In the genomic region with DNA sequence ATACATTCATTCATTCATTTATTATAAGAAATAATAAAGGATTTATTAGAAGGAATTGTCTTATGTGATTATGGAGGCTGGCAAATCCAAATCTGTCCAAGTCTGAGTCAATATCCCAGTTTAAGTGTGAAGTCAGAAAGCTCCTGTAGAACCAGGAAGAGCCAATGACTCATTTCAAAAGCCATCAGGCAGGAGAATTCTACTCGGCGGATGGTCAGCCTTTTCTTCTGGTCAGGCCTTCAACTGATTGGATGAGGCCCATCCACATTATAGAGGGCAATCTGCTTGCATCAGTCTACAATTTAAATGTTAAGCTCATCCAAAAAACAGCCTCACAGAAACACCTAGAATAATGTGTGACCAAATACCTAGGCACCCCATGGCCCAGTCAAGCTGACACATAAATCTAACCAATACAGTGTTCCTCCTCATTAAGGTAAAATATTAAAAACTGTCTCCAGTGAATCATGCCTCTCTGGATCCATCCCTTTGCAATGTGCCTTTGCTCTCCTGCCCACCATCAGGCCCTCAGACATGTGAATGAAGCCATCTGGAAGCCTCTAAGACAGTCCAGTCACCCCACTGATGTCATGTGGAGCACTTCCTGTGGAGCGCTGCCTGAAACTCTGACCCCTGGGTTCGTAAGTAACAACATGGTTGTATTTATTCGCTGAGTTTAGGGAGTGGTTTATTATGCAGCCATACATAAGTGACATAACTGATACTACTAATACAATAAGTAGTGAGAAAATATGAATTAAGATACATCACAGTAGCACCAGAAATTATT, we compare ENCODE assay signal across 1 cellular context.
TF ChIP-seq lines count a peak whose summit lies in the region.

No MANE protein-coding gene starts in this region.

TF ChIP-seq in A549, 52 proteins besides CTCF, POLR2A, EP300 and RAD21 (continued from another document):
- TF ChIP-seq KDM1A (IDR thresholded peaks at IDR 0.05; ENCODE audit: low read depth), result 0 out of 2 replicates have a peak, but pooled peaks have one; percentile 23
- no peak for TF ChIP-seq FOSL2 (IDR thresholded peaks at IDR 0.05)
- peak; percentile 65 for TF ChIP-seq FOSL2 (CRISPR knock-in tag; IDR thresholded peaks at IDR 0.05)
